10 cellular contexts compared by ENCODE assay signal in the genomic region with DNA sequence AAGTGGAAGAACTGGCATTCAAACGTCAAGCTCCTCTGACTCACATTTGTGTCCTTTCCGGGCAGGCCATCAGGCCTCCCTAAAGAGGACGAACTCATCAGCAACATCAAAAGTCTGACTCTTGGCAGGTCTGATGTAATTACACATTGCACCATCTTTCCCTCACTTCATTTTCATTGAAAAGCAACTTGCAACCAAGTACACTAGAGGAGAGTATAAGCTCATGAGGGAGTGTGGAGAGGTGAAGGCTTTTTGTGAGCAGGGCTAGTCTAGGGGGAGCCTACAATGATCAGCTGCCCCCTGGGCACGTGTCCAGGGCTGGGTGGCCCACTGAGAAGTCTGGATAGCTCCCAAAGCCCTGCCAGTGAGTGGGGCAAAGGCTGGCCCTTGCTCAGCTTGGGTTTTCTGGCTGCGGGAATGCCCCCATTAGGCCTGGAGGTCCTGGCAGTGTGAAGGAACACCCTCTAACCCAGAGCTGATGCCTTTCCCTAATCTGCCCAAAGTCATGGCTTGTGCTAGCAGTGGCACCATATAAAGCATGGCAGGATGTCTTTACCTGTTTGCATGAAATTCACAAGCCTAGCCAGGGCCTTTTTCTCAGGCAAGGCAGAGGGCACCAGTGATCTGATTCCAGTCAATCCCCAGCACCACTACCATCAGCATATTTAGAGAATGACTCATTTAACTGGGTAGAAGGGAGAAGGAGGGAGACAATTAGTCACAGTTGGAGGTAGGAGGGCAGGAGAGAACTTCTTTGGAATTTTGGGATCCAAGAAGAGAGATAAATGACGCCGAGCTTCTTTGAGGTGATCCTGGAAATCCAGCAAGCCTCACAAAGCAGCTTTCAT.
DNase-seq lines count a peak whose midpoint lies in the region; ATAC-seq and TF ChIP-seq lines count a peak whose summit lies in the region.
"Had no signal": no experiment of that assay in that cellular context is flagged by ENCODE, and none has a peak within 500 bp of the region (broad histone marks: within the 10 kb centered on the region; RNA-seq: fewer than 3 reads in every experiment).

No MANE protein-coding gene starts in this region.

- no peak for ATAC-seq in HG03432 (IDR thresholded peaks at IDR 0.05; ENCODE audit: unreplicated experiment)

- H3K36me3 ChIP-seq in ACC112 (ENCODE audit: insufficient read depth, low read length) (no peaks in the 10 kb centered on the region), HUES48 (ENCODE audit: control insufficient read depth, insufficient read depth, low read length) (no peaks in the 10 kb centered on the region)
- H3K36me3 ChIP-seq: neural progenitor cell had no signal

- no peaks in the 10 kb centered on the region for H3K79me2 ChIP-seq in ACC112 (ENCODE audit: control insufficient read depth, insufficient read depth, low read length, unreplicated experiment)

- no peak overlapping the region for H2AFZ ChIP-seq in ACC112 (ENCODE audit: low read length, unreplicated experiment)
- H2AFZ ChIP-seq: neural progenitor cell had no signal

- H3K9ac ChIP-seq in HUES48 (ENCODE audit: low read depth, low read length): no peak overlapping the region
- H3K9ac ChIP-seq: neural progenitor cell had no signal

- H3K27ac ChIP-seq in ACC112 (ENCODE audit: low read depth, low read length) (peak overlapping the region; percentile 96), HUES48 (ENCODE audit: low read depth, low read length) (peak overlapping the region; percentile 82)
- H3K27ac ChIP-seq: C4-2B, neural progenitor cell had no signal

- peak; percentile 77 for DNase-seq in astrocyte of the spinal cord (ENCODE audit: low read depth, low spot score)
- DNase-seq in iris pigment epithelial cell (ENCODE audit: low read depth): peak; percentile 97
- no peak for DNase-seq in DMS79 (lab: John Stamatoyannopoulos, UW)
- DNase-seq in NCI-H2227 (lab: John Stamatoyannopoulos, UW; ENCODE audit: unreplicated experiment): no peak
- DNase-seq in NCI-H187 treated with DMSO at 0.1 percent for 48 hours (lab: John Stamatoyannopoulos, UW): no peak

- in situ Hi-C loops in astrocyte of the spinal cord (cut with HindIII; ENCODE audit: low sequenced_read_pairs): no loop called here

- peak; percentile 18 for TF ChIP-seq CTCF in astrocyte of the spinal cord (IDR thresholded peaks at IDR 0.05; ENCODE audit: low read depth, low read length)

- H3K4me3 ChIP-seq in ACC112 (ENCODE audit: low read depth, low read length) (peak overlapping the region; percentile 49), HUES48 (ENCODE audit: low read depth, low read length) (no peak overlapping the region), astrocyte of the spinal cord (ENCODE audit: low read depth, low read length) (no peak overlapping the region)
- H3K4me3 ChIP-seq: neural progenitor cell had no signal

- peaks cover 59% of the 10 kb centered on the region for H3K4me1 ChIP-seq in ACC112 (ENCODE audit: control insufficient read depth, insufficient read depth, low read length, unreplicated experiment)
- H3K4me1 ChIP-seq in HUES48 (ENCODE audit: control insufficient read depth, insufficient read depth, low read length): peaks cover 21% of the 10 kb centered on the region
- H3K4me1 ChIP-seq: neural progenitor cell had no signal

- H3K27me3 ChIP-seq in ACC112 (ENCODE audit: insufficient read depth, low read length): no peaks in the 10 kb centered on the region
- H3K27me3 ChIP-seq in HUES48 (ENCODE audit: control insufficient read depth, insufficient read depth, low read length): no peaks in the 10 kb centered on the region
- H3K27me3 ChIP-seq: neural progenitor cell had no signal

- no peaks in the 10 kb centered on the region for H3K9me3 ChIP-seq in HUES48 (ENCODE audit: control insufficient read depth, insufficient read depth, low read length)

Comparison
In these comparisons a context has a peak if more than half of its experiments do, and no peak if none do; other contexts are left out.
1. DNase-seq: peak in astrocyte of the spinal cord (single experiment) and iris pigment epithelial cell (single experiment); none in DMS79 (single experiment), NCI-H2227 (single experiment) and NCI-H187 treated with DMSO at 0.1 percent for 48 hours (single experiment).